ENCODE assay signal across 8 cellular contexts in genomic region chr2:219253753-219254589, GRCh38. TPM values are rescaled to one million over a fixed set of nuclear protein-coding genes. Genes with fewer than 3 reads are reported as not detected.
DNase-seq lines count a peak whose midpoint lies in the region; ATAC-seq lines count a peak whose summit lies in the region.

Gene TUBA4A (minus strand): TSS chr2:219253918. CDS start chr2:219253858, 60 bp downstream.

- peak; percentile 75 for DNase-seq in A172 (ENCODE audit: low spot score)
- DNase-seq in NCI-H446 (lab: John Stamatoyannopoulos, UW) = peak; percentile 27 to 91
- peak; percentile 89 for DNase-seq in activated CD4-positive, alpha-beta T cell treated with anti-CD3 and anti-CD28 coated beads for 1 hour
- peak; percentile 85 for DNase-seq in cerebellar cortex (ENCODE audit: low spot score)
- DNase-seq in kidney tubule cell (ENCODE audit: low spot score) = peak; percentile 85
- DNase-seq in stimulated activated CD4-positive, alpha-beta T cell treated with anti-CD3 and anti-CD28 coated beads, Interleukin-1b, Interleukin-23, amount 100 ng/mL, for 1 hour (ENCODE audit: low read depth in 2 of 2) = peak; percentile 84 to 87

- ATAC-seq in GM18858 (IDR thresholded peaks at IDR 0.05; ENCODE audit: unreplicated experiment) (peak; percentile 33), HG03064 (IDR thresholded peaks at IDR 0.05; ENCODE audit: low read depth, unreplicated experiment) (peak; percentile 44)

RNA-seq across cellular contexts. Expression of gene TUBA4A, which starts in this region (rescaled TPM):
- total RNA-seq in A172 (2014; rRNA removed; shearing (Covaris generic)) = 106 and 115 TPM in 2 replicates

Comparison
In these comparisons a context has a peak if more than half of its experiments do, and no peak if none do; other contexts are left out.
1. Peak in every context shown above with its lines: DNase-seq and ATAC-seq.